Comparison of ENCODE assay signal across 8 cellular contexts in the genomic region with DNA sequence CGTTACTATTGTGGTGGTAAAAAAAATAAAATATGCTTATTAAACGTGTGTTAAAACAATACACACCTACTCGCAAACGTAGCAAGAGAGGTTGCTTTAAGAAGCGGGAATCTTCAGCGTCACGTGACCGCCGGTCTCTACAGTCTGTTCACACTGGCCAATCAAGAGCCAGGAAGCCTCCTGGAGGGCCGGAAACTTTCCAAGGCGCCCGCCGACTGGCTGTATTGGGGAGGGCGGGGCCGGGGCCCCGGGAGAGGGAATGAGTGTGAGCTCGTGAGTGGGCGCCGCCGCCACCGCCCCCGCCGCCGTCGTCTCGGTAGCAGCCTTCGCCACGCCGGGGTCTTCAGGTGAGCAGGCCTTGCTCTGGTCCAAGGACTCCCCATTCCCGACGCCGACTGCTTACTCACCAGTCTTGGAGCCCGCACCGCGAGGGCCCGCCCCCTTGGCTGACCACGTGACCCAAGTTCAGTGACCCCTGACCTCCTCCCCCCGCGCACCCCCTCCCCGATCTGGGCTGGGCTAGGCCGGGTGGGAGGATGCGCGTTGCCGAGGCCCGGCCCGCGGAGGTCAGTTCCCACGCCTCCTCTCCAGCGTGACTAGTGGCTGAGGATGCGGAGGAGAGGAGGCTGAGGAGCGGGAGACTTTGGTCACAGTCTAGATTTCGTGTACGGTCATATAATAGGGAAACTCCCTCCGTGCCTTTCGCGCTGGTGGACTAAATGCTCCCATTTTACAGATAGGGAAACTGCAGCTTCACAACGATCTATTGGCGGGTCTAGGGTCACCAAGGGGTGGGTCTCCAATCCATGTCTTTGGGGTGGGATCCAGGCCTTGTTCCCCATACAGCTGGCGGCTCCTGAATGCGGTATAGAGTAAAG. TPM values are rescaled to one million over a fixed set of nuclear protein-coding genes. Genes with fewer than 3 reads are reported as not detected.
A peak's percentile ranks its signal among the peaks of the same experiment; 100 is the strongest.
DNase-seq lines count a peak whose midpoint lies in the region; ATAC-seq and TF ChIP-seq lines count a peak whose summit lies in the region.

Gene TAF6L (plus strand): TSS at position 253 of the 878 bp plus-strand sequence. CDS start 4,388 bp downstream, outside the sequence.

- DNase-seq in Ammon's horn (ENCODE audit: low spot score) (peak; percentile 98), NCI-H510A treated with DMSO at 0.1 percent for 48 hours (lab: John Stamatoyannopoulos, UW) (peak; percentile 95), colonic mucosa (peak; percentile 99), left colon (peak; percentile 98 to 99)
- DNase-seq in activated CD4-positive, alpha-beta T cell treated with anti-CD3 and anti-CD28 coated beads for 48 hours: peak; percentile 98
- peak; percentile 96 for DNase-seq in stimulated activated CD4-positive, alpha-beta T cell treated with anti-CD3 and anti-CD28 coated beads, Interleukin-1b, Interleukin-23, amount 100 ng/mL, for 48 hours

- H3K9me3 ChIP-seq in colonic mucosa: no peaks in the 10 kb centered on the region

- no peak for TF ChIP-seq CTCF in colonic mucosa (IDR thresholded peaks at IDR 0.05)

- H3K4me1 ChIP-seq in colonic mucosa: peaks cover 9% of the 10 kb centered on the region

- peak within 1 kb of the TSS; percentile 92 for H3K27ac ChIP-seq in colonic mucosa

- H3K36me3 ChIP-seq in colonic mucosa: no peaks in the 10 kb centered on the region

- H3K9ac ChIP-seq in colonic mucosa (ENCODE audit: low read depth in 2 of 2, low read length in 2 of 2): peak within 1 kb of the TSS; percentile 70 to 73

- no peaks in the 10 kb centered on the region for H3K27me3 ChIP-seq in colonic mucosa

- peak; percentile 75 for ATAC-seq in HG03439 (IDR thresholded peaks at IDR 0.05; ENCODE audit: unreplicated experiment)
- peak; percentile 94 for ATAC-seq in left colon

- TF ChIP-seq POLR2A in GM19193 (IDR thresholded peaks at IDR 0.05; ENCODE audit: extremely low read depth, insufficient read depth, insufficient read length): peak; percentile 71

- intact Hi-C loops in colonic mucosa (cut with DNase I): no loop called here
- intact Hi-C loops in left colon (cut with DNase I, micrococcal nuclease): no loop called here

- H3K4me3 ChIP-seq in colonic mucosa: peak within 1 kb of the TSS; percentile 64

RNA-seq across cellular contexts. Expression of gene TAF6L, which starts in this region (rescaled TPM):
- total RNA-seq in colonic mucosa: 10 to 100 TPM; 15.3 to 26.6 TPM
- 10 to 100 TPM; 16.9 to 18.3 TPM for total RNA-seq in left colon

Comparison
In these comparisons a context has a peak if more than half of its experiments do, and no peak if none do; other contexts are left out.
1. Peak in every context shown above with its lines: DNase-seq, ATAC-seq, H3K4me3 ChIP-seq and H3K27ac ChIP-seq.